Comparison of ENCODE assay signal across 24 cellular contexts in genomic region chr4:56730097-56730496, GRCh38.
"Had no signal": no experiment of that assay in that cellular context is flagged by ENCODE, and none has a peak within 500 bp of the region (broad histone marks: within the 10 kb centered on the region; RNA-seq: fewer than 3 reads in every experiment).

No MANE protein-coding gene starts in this region.

- ATAC-seq: activated naive CD4-positive, alpha-beta T cell treated with anti-CD3 and anti-CD28 coated beads, Interleukin-2, amount 50 U/mL, for 72 hours; activated naive CD8-positive, alpha-beta T cell treated with anti-CD3 and anti-CD28 coated beads, Interleukin-2, amount 50 U/mL, for 24 hours; body of pancreas; T-helper 17 cell; WTC11 had no signal

- H3K9me3 ChIP-seq: ascending aorta, body of pancreas had no signal

- H3K27me3 Mint-ChIP-seq: activated naive CD8-positive, alpha-beta T cell treated with anti-CD3 and anti-CD28 coated beads, Interleukin-2, amount 50 U/mL, for 24 hours; T-helper 17 cell had no signal

- H3K27me3 ChIP-seq: ascending aorta, body of pancreas had no signal

- H3K9me3 Mint-ChIP-seq: activated naive CD4-positive, alpha-beta T cell treated with anti-CD3 and anti-CD28 coated beads, Interleukin-2, amount 50 U/mL, for 72 hours; activated naive CD8-positive, alpha-beta T cell treated with anti-CD3 and anti-CD28 coated beads, Interleukin-2, amount 50 U/mL, for 24 hours; activated T-cell treated with anti-CD3 and anti-CD28 coated beads, Interleukin-2, amount 50 U/mL, for 4 hours had no signal

- DNase-seq: activated CD4-positive, alpha-beta T cell treated with anti-CD3 and anti-CD28 coated beads, Interleukin-2, amount 50 U/mL, for 1 hour; activated CD4-positive, CD25-positive, alpha-beta regulatory T cell treated with anti-CD3 and anti-CD28 coated beads, Interleukin-2, amount 50 U/mL, for 72 hours; activated effector memory CD4-positive, alpha-beta T cell treated with anti-CD3 and anti-CD28 coated beads, Interleukin-2, amount 50 U/mL, for 16 hours; activated naive CD4-positive, alpha-beta T cell treated with Interleukin-2 at 50 U/mL for 16 hours; activated naive CD8-positive, alpha-beta T cell treated with anti-CD3 and anti-CD28 coated beads, Interleukin-2, amount 50 U/mL, for 24 hours; activated T-cell treated with anti-CD3 and anti-CD28 coated beads, Interleukin-2, amount 50 U/mL, for 4 hours; amniotic stem cell; body of pancreas; central memory CD4-positive, alpha-beta T cell; IMR-90; KG1; NCI-H1048; NCI-H146; NCI-H187 treated with DMSO at 0.1 percent for 48 hours; NCI-H2081 treated with DMSO at 0.1 percent for 48 hours; NCI-H226; NCI-H69; NK-92 treated with Interleukin-12 subunit alpha and Interleukin-12 subunit beta, amount 100 ng/mL, for 24 hours; SIG-M5; T-helper 17 cell; T-helper 9 cell had no signal

- H3K4me1 Mint-ChIP-seq: activated naive CD8-positive, alpha-beta T cell treated with anti-CD3 and anti-CD28 coated beads, Interleukin-2, amount 50 U/mL, for 24 hours; T-helper 17 cell had no signal

- H3K36me3 ChIP-seq: ascending aorta had no signal

- H3K4me3 Mint-ChIP-seq: activated naive CD8-positive, alpha-beta T cell treated with anti-CD3 and anti-CD28 coated beads, Interleukin-2, amount 50 U/mL, for 24 hours; activated T-cell treated with anti-CD3 and anti-CD28 coated beads, Interleukin-2, amount 50 U/mL, for 4 hours; T-helper 17 cell; WTC11 had no signal

- H3K4me3 ChIP-seq: ascending aorta, body of pancreas had no signal

- H3K4me1 ChIP-seq: ascending aorta, body of pancreas had no signal

- H3K27ac Mint-ChIP-seq: activated naive CD4-positive, alpha-beta T cell treated with anti-CD3 and anti-CD28 coated beads, Interleukin-2, amount 50 U/mL, for 72 hours; activated naive CD8-positive, alpha-beta T cell treated with anti-CD3 and anti-CD28 coated beads, Interleukin-2, amount 50 U/mL, for 24 hours; T-helper 17 cell; WTC11 had no signal

- H3K36me3 Mint-ChIP-seq: activated naive CD4-positive, alpha-beta T cell treated with anti-CD3 and anti-CD28 coated beads, Interleukin-2, amount 50 U/mL, for 72 hours; WTC11 had no signal

- H3K27ac ChIP-seq: ascending aorta, body of pancreas had no signal
